ENCODE assay signal across 25 cellular contexts in genomic region chr2:230358305-230358704, GRCh38. TPM values are rescaled to one million over a fixed set of nuclear protein-coding genes. Genes with fewer than 3 reads are reported as not detected.
A peak's percentile ranks its signal among the peaks of the same experiment; 100 is the strongest.
DNase-seq lines count a peak whose midpoint lies in the region; ATAC-seq, FAIRE-seq and TF ChIP-seq lines count a peak whose summit lies in the region.
"Had no signal": no experiment of that assay in that cellular context is flagged by ENCODE, and none has a peak within 500 bp of the region (broad histone marks: within the 10 kb centered on the region; RNA-seq: fewer than 3 reads in every experiment).

No MANE protein-coding gene starts in this region.

- no peaks in the 10 kb centered on the region for H3K4me1 Mint-ChIP-seq in MCF 10A (ENCODE audit: insufficient read depth, unreplicated experiment)
- peaks cover 23 to 39% of the 10 kb centered on the region in 2 donors for H3K4me1 Mint-ChIP-seq in stimulated activated naive B cell treated with anti-CD40 and anti-IgM and Interleukin-4, amounts not matched to agents 10 μg/mL and 1 μg/mL and 100 μg/mL, for 72 hours

- WGBS in mammary epithelial cell (ENCODE audit: low coverage, missing lambda C conversion rate), result 88% methylated on average over 1 of the region's 1 CpG

- intact Hi-C loops in mammary epithelial cell (cut with micrococcal nuclease), result no loop called here
- intact Hi-C loops in MCF 10A (cut with micrococcal nuclease), result no loop called here
- intact Hi-C loops in sciatic nerve (cut with DNase I), result no loop called here

- CTCF ChIA-PET in mammary epithelial cell (lab: Charles Lee; ENCODE audit: low non-redundant PET) (no interaction called here), MCF 10A (lab: Yijun Ruan, JAX) (no interaction called here)

- in situ Hi-C loops in mammary epithelial cell (cut with MboI; ENCODE audit: low sequenced_read_pairs in 2 of 2), result no loop called here

- no peaks in the 10 kb centered on the region for H3K9me3 ChIP-seq in mammary epithelial cell (replicated peaks; ENCODE audit: insufficient read depth, low read length)
- H3K9me3 ChIP-seq: upper lobe of right lung had no signal

- H4K20me1 ChIP-seq in mammary epithelial cell (ENCODE audit: insufficient read depth, low read length), result no peaks in the 10 kb centered on the region

- H3K4me1 ChIP-seq in mammary epithelial cell (ENCODE audit: insufficient read depth, low read length), result no peaks in the 10 kb centered on the region
- H3K4me1 ChIP-seq: upper lobe of right lung had no signal

- no peak overlapping the region for H3K4me2 ChIP-seq in mammary epithelial cell (ENCODE audit: insufficient read depth, low read depth, low read length)

- no peaks in the 10 kb centered on the region for H3K27me3 ChIP-seq in mammary epithelial cell (ENCODE audit: insufficient read depth, low read length)
- H3K27me3 ChIP-seq: upper lobe of right lung had no signal

- peak; percentile 39 for DNase-seq in mammary epithelial cell
- DNase-seq in MCF 10A (ENCODE audit: unreplicated experiment), result no peak
- DNase-seq in RPMI7951 (ENCODE audit: low read depth), result peak; percentile 73
- peak; percentile 62 for DNase-seq in fibroblast of mammary gland (ENCODE audit: low read depth)
- no peak for DNase-seq in stimulated activated naive B cell treated with anti-CD40 and anti-IgM and Interleukin-4, amounts not matched to agents 10 μg/mL and 1 μg/mL and 100 μg/mL, for 72 hours
- DNase-seq in sciatic nerve (ENCODE audit: low spot score), result no peak
- no peak for DNase-seq in D721Med (ENCODE audit: insufficient read length, low spot score)
- DNase-seq: activated CD4-positive, CD25-positive, alpha-beta regulatory T cell; amygdala; DMS153; glutamatergic neuron; KBM-7; left ventricle myocardium superior; NCI-H1092; NCI-H2081; NCI-H510A treated with DMSO at 0.1 percent for 48 hours; right cardiac atrium; stimulated activated naive CD8-positive, alpha-beta T cell treated with anti-CD3 and anti-CD28 coated beads, Interleukin-15, amount 100 ng/mL, for 72 hours; T-helper 17 cell; upper lobe of right lung had no signal

- FAIRE-seq in D721Med (lab: Jason Lieb, UNC), result no peak
- FAIRE-seq: colon, H1 had no signal

- peaks cover 22% of the 10 kb centered on the region for H3K36me3 Mint-ChIP-seq in MCF 10A (ENCODE audit: insufficient read depth, unreplicated experiment)
- H3K36me3 Mint-ChIP-seq in stimulated activated naive B cell treated with anti-CD40 and anti-IgM and Interleukin-4, amounts not matched to agents 10 μg/mL and 1 μg/mL and 100 μg/mL, for 72 hours, result peaks cover 42 to 60% of the 10 kb centered on the region in 2 donors

- H2AFZ ChIP-seq in mammary epithelial cell (ENCODE audit: low read depth, low read length), result no peak overlapping the region

- H3K9ac ChIP-seq in mammary epithelial cell (ENCODE audit: insufficient read depth, low read length), result no peak overlapping the region

- H3K27me3 Mint-ChIP-seq in MCF 10A (ENCODE audit: insufficient read depth, unreplicated experiment), result no peaks in the 10 kb centered on the region
- no peaks in the 10 kb centered on the region for H3K27me3 Mint-ChIP-seq in stimulated activated naive B cell treated with anti-CD40 and anti-IgM and Interleukin-4, amounts not matched to agents 10 μg/mL and 1 μg/mL and 100 μg/mL, for 72 hours
- H3K27me3 Mint-ChIP-seq: stimulated activated naive CD8-positive, alpha-beta T cell treated with anti-CD3 and anti-CD28 coated beads, Interleukin-15, amount 100 ng/mL, for 72 hours; T-helper 17 cell had no signal

- H3K79me2 ChIP-seq in mammary epithelial cell (ENCODE audit: insufficient read depth, low read length), result no peaks in the 10 kb centered on the region

- no peak overlapping the region for H3K4me3 ChIP-seq in mammary epithelial cell (replicated peaks in 1 of 3; ENCODE audit: insufficient read depth in 1 of 3, low read depth in 2 of 3, low read length in 3 of 3)
- no peak overlapping the region for H3K4me3 ChIP-seq in fibroblast of mammary gland (ENCODE audit: control insufficient read depth, low read depth, low read length)
- H3K4me3 ChIP-seq: upper lobe of right lung had no signal

- no peak for ATAC-seq in stimulated activated naive B cell treated with anti-CD40 and anti-IgM and Interleukin-4, amounts not matched to agents 10 μg/mL and 1 μg/mL and 100 μg/mL, for 72 hours (replicated peaks)
- ATAC-seq in sciatic nerve, result no peak
- ATAC-seq in GM19452 (IDR thresholded peaks at IDR 0.05; ENCODE audit: unreplicated experiment), result no peak
- ATAC-seq: left ventricle myocardium superior; right cardiac atrium; stimulated activated naive CD8-positive, alpha-beta T cell treated with anti-CD3 and anti-CD28 coated beads, Interleukin-15, amount 100 ng/mL, for 72 hours; T-helper 17 cell; upper lobe of right lung had no signal

- no peaks in the 10 kb centered on the region for H3K36me3 ChIP-seq in mammary epithelial cell (ENCODE audit: insufficient read depth, low read length)

- dilution Hi-C loops in mammary epithelial cell (cut with HindIII; ENCODE audit: low sequenced_read_pairs), result no loop called here

- POLR2A ChIA-PET in MCF 10A (lab: Yijun Ruan, JAX), result no interaction called here

- no peak overlapping the region for H3K4me3 Mint-ChIP-seq in MCF 10A (ENCODE audit: unreplicated experiment)
- H3K4me3 Mint-ChIP-seq in stimulated activated naive B cell treated with anti-CD40 and anti-IgM and Interleukin-4, amounts not matched to agents 10 μg/mL and 1 μg/mL and 100 μg/mL, for 72 hours, result no peak overlapping the region
- H3K4me3 Mint-ChIP-seq: CD14-positive monocyte; stimulated activated naive CD8-positive, alpha-beta T cell treated with anti-CD3 and anti-CD28 coated beads, Interleukin-15, amount 100 ng/mL, for 72 hours; T-helper 17 cell had no signal

- H3K27ac ChIP-seq in mammary epithelial cell (ENCODE audit: insufficient read depth, low read depth, low read length), result no peak overlapping the region
- H3K27ac ChIP-seq: upper lobe of right lung had no signal

- no peaks in the 10 kb centered on the region for H3K9me3 Mint-ChIP-seq in MCF 10A (ENCODE audit: unreplicated experiment)
- peaks cover 0 to 5% of the 10 kb centered on the region in 2 donors for H3K9me3 Mint-ChIP-seq in stimulated activated naive B cell treated with anti-CD40 and anti-IgM and Interleukin-4, amounts not matched to agents 10 μg/mL and 1 μg/mL and 100 μg/mL, for 72 hours

- BruUV-seq in mammary epithelial cell (replicated peaks; lab: Mats Ljungman, UMichigan) (no TSS peak), MCF 10A (replicated peaks; lab: Mats Ljungman, UMichigan) (no TSS peak)

- TF ChIP-seq CTCF in mammary epithelial cell (conservative IDR thresholded peaks at IDR 0.05 in 1 of 2, IDR thresholded peaks at IDR 0.05 in 1 of 2; ENCODE audit: extremely low read depth in 1 of 2, insufficient read depth in 1 of 2, low read depth in 1 of 2, low read length in 2 of 2) (no peak), MCF 10A (IDR thresholded peaks at IDR 0.05; ENCODE audit: unreplicated experiment) (no peak), fibroblast of mammary gland (conservative IDR thresholded peaks at IDR 0.05; ENCODE audit: control insufficient read depth, insufficient read depth, low read depth, low read length) (no peak), D721Med (IDR thresholded peaks at IDR 0.05; ENCODE audit: insufficient read depth, missing control alignments) (no peak)

- no peak overlapping the region for H3K27ac Mint-ChIP-seq in MCF 10A (ENCODE audit: low read depth, unreplicated experiment)
- peak overlapping the region; percentile 37 for H3K27ac Mint-ChIP-seq in stimulated activated naive B cell treated with anti-CD40 and anti-IgM and Interleukin-4, amounts not matched to agents 10 μg/mL and 1 μg/mL and 100 μg/mL, for 72 hours
- H3K27ac Mint-ChIP-seq: activated T-helper 2 cell treated with anti-CD3 and anti-CD28 coated beads, Interferon-gamma antibody, Interleukin-2, Interleukin-4, amounts not matched to agents 10 μg/mL and 5 μg/mL and 100 μg/mL, durations not matched to agents 14 hours and 24 hours and 36 hours; CD14-positive monocyte; stimulated activated naive CD8-positive, alpha-beta T cell treated with anti-CD3 and anti-CD28 coated beads, Interleukin-15, amount 100 ng/mL, for 72 hours; T-helper 17 cell had no signal

RNA-seq across cellular contexts. Expression of gene SP140L, which starts 31.3 kb away (rescaled TPM):
- 10 to 100 TPM in 1 of 2 donors, 1 to 10 TPM in 1; 2.5 to 14.7 TPM for total RNA-seq in mammary epithelial cell
- polyA plus RNA-seq in mammary epithelial cell, result 4.8 TPM
- polyA minus RNA-seq in mammary epithelial cell, result 6.9 TPM
- total RNA-seq in MCF 10A (2022), result 20.3 and 33.2 TPM in 2 replicates
- 9.0 and 15.1 TPM in 2 replicates for total RNA-seq in RPMI7951 (2014; rRNA removed; shearing (Covaris generic))
- total RNA-seq in sciatic nerve, result 26.2 TPM

RNA-seq across cellular contexts. Expression of gene SP100, which starts 57.7 kb away (rescaled TPM):
- 10 to 100 TPM; 57.5 to 67.5 TPM for total RNA-seq in mammary epithelial cell
- polyA plus RNA-seq in mammary epithelial cell, result 29.9 TPM
- polyA minus RNA-seq in mammary epithelial cell, result 68.3 TPM
- 54.5 and 56.9 TPM in 2 replicates for total RNA-seq in MCF 10A (2022)
- 127 and 129 TPM in 2 replicates for total RNA-seq in RPMI7951 (2014; rRNA removed; shearing (Covaris generic))
- 126 TPM for total RNA-seq in sciatic nerve

Comparison
In these comparisons a context has a peak if more than half of its experiments do, and no peak if none do; other contexts are left out.
1. DNase-seq: peak in mammary epithelial cell (single experiment), RPMI7951 (single experiment) and fibroblast of mammary gland (single experiment); none in MCF 10A (single experiment), stimulated activated naive B cell treated with anti-CD40 and anti-IgM and Interleukin-4, amounts not matched to agents 10 μg/mL and 1 μg/mL and 100 μg/mL, for 72 hours (single experiment), sciatic nerve (single experiment) and D721Med (single experiment).